In the genomic region with DNA sequence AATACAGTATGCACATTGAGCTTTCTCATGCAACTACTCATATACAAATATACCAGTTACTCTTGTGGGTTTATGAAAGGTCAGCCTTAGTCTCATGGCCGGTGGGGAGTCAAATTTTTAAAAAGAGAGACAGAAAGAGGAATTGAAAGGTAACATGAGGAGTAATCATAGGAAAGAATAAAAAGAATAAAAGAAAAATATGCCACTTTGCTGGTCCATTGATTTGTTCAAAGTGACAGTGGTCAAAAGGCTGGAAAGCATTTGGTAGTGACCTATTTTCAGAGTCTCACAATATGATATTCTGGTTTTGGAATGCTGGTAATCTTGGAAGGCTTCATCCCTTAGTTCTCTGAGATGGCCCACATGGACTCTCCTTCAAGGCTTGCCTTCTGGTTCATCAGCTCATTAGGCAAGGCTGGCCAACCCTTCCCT, we compare ENCODE assay signal across 13 cellular contexts.
A peak's percentile ranks its signal among the peaks of the same experiment; 100 is the strongest.
DNase-seq lines count a peak whose midpoint lies in the region; ATAC-seq and TF ChIP-seq lines count a peak whose summit lies in the region.
"Had no signal": no experiment of that assay in that cellular context is flagged by ENCODE, and none has a peak within 500 bp of the region (broad histone marks: within the 10 kb centered on the region; RNA-seq: fewer than 3 reads in every experiment).

No MANE protein-coding gene starts in this region.

- peaks cover 27% of the 10 kb centered on the region for H3K4me1 Mint-ChIP-seq in endothelial cell (ENCODE audit: unreplicated experiment)
- H3K4me1 Mint-ChIP-seq: CD8-positive, alpha-beta memory T cell had no signal

- no peaks in the 10 kb centered on the region for H3K9me3 Mint-ChIP-seq in endothelial cell (ENCODE audit: unreplicated experiment)
- H3K9me3 Mint-ChIP-seq: activated CD8-positive, alpha-beta T cell treated with anti-CD3 and anti-CD28 coated beads for 36 hours; CD8-positive, alpha-beta memory T cell had no signal

- H3K4me3 ChIP-seq in thoracic aorta: no peak overlapping the region

- peaks cover 38 to 84% of the 10 kb centered on the region in 2 donors for H3K4me1 ChIP-seq in thoracic aorta (ENCODE audit: control insufficient read depth in 1 of 2, low read depth in 2 of 2)

- H3K36me3 Mint-ChIP-seq in endothelial cell (ENCODE audit: low read depth, unreplicated experiment): peaks cover 19% of the 10 kb centered on the region
- H3K36me3 Mint-ChIP-seq: CD8-positive, alpha-beta memory T cell had no signal

- H3K4me3 Mint-ChIP-seq in endothelial cell (ENCODE audit: unreplicated experiment): no peak overlapping the region
- H3K4me3 Mint-ChIP-seq: activated CD8-positive, alpha-beta T cell treated with anti-CD3 and anti-CD28 coated beads for 36 hours; CD8-positive, alpha-beta memory T cell had no signal

- H3K27ac ChIP-seq in thoracic aorta: peak overlapping the region; percentile 89 to 91

- intact Hi-C loops in posterior vena cava (cut with DNase I): no loop called here

- TF ChIP-seq CTCF in endothelial cell (IDR thresholded peaks at IDR 0.05; ENCODE audit: unreplicated experiment) (no peak), thoracic aorta (IDR thresholded peaks at IDR 0.05) (no peak)

- peaks cover 10% of the 10 kb centered on the region for H3K27me3 Mint-ChIP-seq in endothelial cell (ENCODE audit: unreplicated experiment)

- H3K27me3 ChIP-seq in thoracic aorta (replicated peaks; ENCODE audit: insufficient read depth): no peaks in the 10 kb centered on the region

- peak; percentile 55 for ATAC-seq in GM19452 (IDR thresholded peaks at IDR 0.05; ENCODE audit: unreplicated experiment)
- peak; percentile 49 for ATAC-seq in HG02973 (IDR thresholded peaks at IDR 0.05; ENCODE audit: unreplicated experiment)
- no peak for ATAC-seq in thoracic aorta (ENCODE audit: insufficient number of reproducible peaks, low FRiP score, low read depth)
- ATAC-seq: activated CD8-positive, alpha-beta T cell treated with anti-CD3 and anti-CD28 coated beads for 36 hours had no signal

- peak overlapping the region; percentile 16 for H3K27ac Mint-ChIP-seq in endothelial cell (ENCODE audit: unreplicated experiment)
- H3K27ac Mint-ChIP-seq: activated CD8-positive, alpha-beta T cell treated with anti-CD3 and anti-CD28 coated beads for 36 hours had no signal

- H3K9me3 ChIP-seq in thoracic aorta: no peaks in the 10 kb centered on the region

- no peak for DNase-seq in endothelial cell (ENCODE audit: low spot score)
- no peak for DNase-seq in thoracic aorta (ENCODE audit: low spot score)
- no peak for DNase-seq in ecto neural progenitor cell (ENCODE audit: low spot score)
- no peak for DNase-seq in posterior vena cava (ENCODE audit: low spot score)
- no peak for DNase-seq in NCI-H2081 (lab: John Stamatoyannopoulos, UW)
- DNase-seq: activated CD8-positive, alpha-beta T cell treated with anti-CD3 and anti-CD28 coated beads for 36 hours; activated naive CD4-positive, alpha-beta T cell; CD8-positive, alpha-beta memory T cell; NCI-H1417; NCI-H446 treated with DMSO at 0.1 percent for 48 hours; T1000 had no signal

- H3K36me3 ChIP-seq in thoracic aorta: no peaks in the 10 kb centered on the region
